19 cellular contexts compared by ENCODE assay signal in the genomic region with DNA sequence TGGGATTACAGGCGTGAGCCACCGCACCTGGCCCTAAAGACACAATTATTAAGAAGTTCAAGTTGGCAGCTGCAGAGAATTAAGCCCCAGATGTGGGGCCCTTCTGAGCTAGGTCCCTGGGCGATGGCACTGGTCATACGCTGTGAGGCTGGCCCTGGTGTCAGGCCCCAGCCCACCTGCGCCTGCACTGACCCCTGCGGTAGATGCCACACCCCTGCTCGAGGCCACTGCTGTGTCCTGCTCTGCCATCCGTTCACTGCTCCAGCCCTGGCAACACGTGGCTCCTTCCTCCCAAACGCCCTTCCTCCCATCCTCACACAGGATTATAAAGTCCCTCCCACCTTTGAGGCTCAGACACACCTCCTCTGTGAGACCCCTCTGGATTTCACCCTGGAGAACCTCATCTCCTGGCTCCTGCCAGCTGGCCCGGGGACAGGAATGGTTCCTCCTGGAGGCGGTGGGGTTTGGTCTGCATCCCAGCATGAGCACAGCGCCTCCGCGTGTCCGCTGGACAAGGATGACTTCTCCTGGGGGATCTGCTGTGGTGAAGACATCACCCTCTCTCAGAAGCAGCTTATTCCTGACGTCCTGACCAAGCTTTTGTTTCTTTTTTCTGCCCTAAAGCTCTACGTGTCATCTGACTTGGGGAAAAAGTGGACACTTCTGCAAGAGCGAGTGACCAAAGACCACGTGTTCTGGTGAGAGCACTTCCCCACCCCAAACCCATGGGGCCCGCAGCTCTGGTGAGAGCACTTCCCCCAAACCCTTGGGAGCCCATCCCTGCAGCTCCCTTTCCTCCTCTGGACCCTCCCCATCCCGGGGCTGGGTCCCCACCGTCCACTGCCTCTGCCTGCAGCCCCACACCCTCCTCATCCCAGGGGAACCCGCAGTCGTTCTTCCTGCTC.
A peak's percentile ranks its signal among the peaks of the same experiment; 100 is the strongest.
DNase-seq lines count a peak whose midpoint lies in the region; ATAC-seq, FAIRE-seq and TF ChIP-seq lines count a peak whose summit lies in the region.
"Had no signal": no experiment of that assay in that cellular context is flagged by ENCODE, and none has a peak within 500 bp of the region (broad histone marks: within the 10 kb centered on the region; RNA-seq: fewer than 3 reads in every experiment).

No MANE protein-coding gene starts in this region.

- TF ChIP-seq CTCF in D721Med (IDR thresholded peaks at IDR 0.05; ENCODE audit: insufficient read depth, missing control alignments) = peak; percentile 2
- TF ChIP-seq CTCF in astrocyte (IDR thresholded peaks at IDR 0.05; ENCODE audit: insufficient read depth, low read depth, low read length) = peak; percentile 17
- TF ChIP-seq CTCF in spleen (IDR thresholded peaks at IDR 0.05 in 8 of 11, conservative IDR thresholded peaks at IDR 0.05 in 3 of 11) = no peak
- TF ChIP-seq CTCF in hepatocyte (IDR thresholded peaks at IDR 0.05; ENCODE audit: poor library complexity) = no peak

- no peak for TF ChIP-seq POLR2A in spleen (IDR thresholded peaks at IDR 0.05)

- H3K79me2 ChIP-seq in astrocyte (ENCODE audit: insufficient read depth, low read length) (no peaks in the 10 kb centered on the region), hepatocyte (no peaks in the 10 kb centered on the region)

- no peaks in the 10 kb centered on the region for H3K36me3 ChIP-seq in astrocyte (ENCODE audit: insufficient read depth, low read length)
- H3K36me3 ChIP-seq in spleen = no peaks in the 10 kb centered on the region
- H3K36me3 ChIP-seq in hepatocyte (replicated peaks; ENCODE audit: insufficient read depth, low read depth) = no peaks in the 10 kb centered on the region
- H3K36me3 ChIP-seq: adrenal gland had no signal

- DNase-seq in D721Med (ENCODE audit: insufficient read length, low spot score) = no peak
- no peak for DNase-seq in astrocyte (ENCODE audit: low read depth)
- DNase-seq in left lobe of liver (ENCODE audit: low spot score) = no peak
- DNase-seq in spleen = peak; percentile 74
- no peak for DNase-seq in hepatocyte (ENCODE audit: low spot score)
- DNase-seq in 8988T = no peak
- DNase-seq: activated CD4-positive, alpha-beta memory T cell treated with anti-CD3 and anti-CD28 coated beads, Interleukin-2, amount 10 ng/mL, durations not matched to agents 7 days and 5 days; cortex of kidney; islet precursor cell; mucosa of descending colon; NCI-H187 treated with DMSO at 0.1 percent for 48 hours; NCI-H524; PC-3 had no signal

- no peaks in the 10 kb centered on the region for H3K36me3 Mint-ChIP-seq in astrocyte (ENCODE audit: low read depth, unreplicated experiment)

- H4K20me1 ChIP-seq in astrocyte (ENCODE audit: insufficient read depth, low read length) (no peaks in the 10 kb centered on the region), hepatocyte (ENCODE audit: insufficient read depth, poor library complexity, severe bottlenecking) (no peaks in the 10 kb centered on the region)

- no peaks in the 10 kb centered on the region for H3K9me2 ChIP-seq in hepatocyte (replicated peaks; ENCODE audit: insufficient read depth)

- no peak for FAIRE-seq in D721Med (lab: Jason Lieb, UNC)
- no peak for FAIRE-seq in astrocyte (lab: Jason Lieb, UNC)

- no peak overlapping the region for H3K27ac Mint-ChIP-seq in astrocyte (ENCODE audit: unreplicated experiment)
- H3K27ac Mint-ChIP-seq: activated T-helper 17 cell treated with anti-CD3 and anti-CD28 coated beads, Interleukin-2, amount 50 U/mL, for 72 hours; stimulated activated naive CD8-positive, alpha-beta T cell treated with anti-CD3 and anti-CD28 coated beads, Interleukin-15, Interleukin-2, amounts not matched to agents 100 ng/mL and 50 ng/mL, for 24 hours had no signal

- H3K4me3 ChIP-seq in astrocyte (ENCODE audit: insufficient read depth, low read depth, low read length) (no peak overlapping the region), spleen (peak overlapping the region in 1 of 8 donors; percentile 1), hepatocyte (no peak overlapping the region)
- H3K4me3 ChIP-seq: adrenal gland, mucosa of descending colon had no signal

- H3K27ac ChIP-seq in astrocyte (ENCODE audit: low read depth, low read length) = no peak overlapping the region
- H3K27ac ChIP-seq in spleen = peak overlapping the region in 2 of 8 donors; percentile 28 to 33
- no peak overlapping the region for H3K27ac ChIP-seq in hepatocyte
- H3K27ac ChIP-seq: HL-60 had no signal

- H3K4me3 Mint-ChIP-seq in astrocyte (ENCODE audit: unreplicated experiment) = no peak overlapping the region
- H3K4me3 Mint-ChIP-seq: activated CD4-positive, alpha-beta memory T cell treated with anti-CD3 and anti-CD28 coated beads, Interleukin-2, amount 10 ng/mL, durations not matched to agents 7 days and 5 days; activated T-helper 17 cell treated with anti-CD3 and anti-CD28 coated beads, Interleukin-2, amount 50 U/mL, for 72 hours; stimulated activated naive CD8-positive, alpha-beta T cell treated with anti-CD3 and anti-CD28 coated beads, Interleukin-15, Interleukin-2, amounts not matched to agents 100 ng/mL and 50 ng/mL, for 24 hours had no signal

- intact Hi-C loops in spleen (cut with DNase I; ENCODE audit: low total_unique reads) = no loop called here

- H3K27me3 ChIP-seq in astrocyte (ENCODE audit: insufficient read depth, low read length) (no peaks in the 10 kb centered on the region), spleen (replicated peaks in 1 of 7) (peaks cover 0 to 64% (median 7%) of the 10 kb centered on the region in 7 donors), hepatocyte (no peaks in the 10 kb centered on the region)

- peaks cover 21% of the 10 kb centered on the region for H3K27me3 Mint-ChIP-seq in astrocyte (ENCODE audit: low read depth, unreplicated experiment)
- H3K27me3 Mint-ChIP-seq: activated T-helper 17 cell treated with anti-CD3 and anti-CD28 coated beads, Interleukin-2, amount 50 U/mL, for 72 hours had no signal

- no peak overlapping the region for H3K4me2 ChIP-seq in astrocyte (ENCODE audit: low read length)
- H3K4me2 ChIP-seq in hepatocyte = no peak overlapping the region

- ATAC-seq in left lobe of liver = peak; percentile 29
- no peak for ATAC-seq in GM18858 (IDR thresholded peaks at IDR 0.05; ENCODE audit: unreplicated experiment)
- ATAC-seq: activated T-helper 17 cell treated with anti-CD3 and anti-CD28 coated beads, Interleukin-2, amount 50 U/mL, for 72 hours; esophagus mucosa; mucosa of descending colon; PC-3 had no signal

- H3K9me3 ChIP-seq in astrocyte (ENCODE audit: insufficient read depth, low read depth, low read length) (no peaks in the 10 kb centered on the region), spleen (no peaks in the 10 kb centered on the region), hepatocyte (ENCODE audit: low read depth) (no peaks in the 10 kb centered on the region)
- H3K9me3 ChIP-seq: adrenal gland, mucosa of descending colon had no signal

- 71 to 80% (median 76%) methylated on average over 24 to 25 of the region's 25 CpGs for WGBS in spleen, 5 donors
- 88% methylated on average over 25 of the region's 25 CpGs for WGBS in hepatocyte (ENCODE audit: low lambda C conversion rate, missing lambda C conversion rate)

- H2AFZ ChIP-seq in astrocyte (ENCODE audit: low read depth, low read length) (no peak overlapping the region), hepatocyte (no peak overlapping the region)

- peaks cover 22% of the 10 kb centered on the region for H3K4me1 Mint-ChIP-seq in astrocyte (ENCODE audit: low read depth, unreplicated experiment)

- no peaks in the 10 kb centered on the region for H3K9me3 Mint-ChIP-seq in astrocyte (ENCODE audit: unreplicated experiment)
- H3K9me3 Mint-ChIP-seq: activated CD4-positive, alpha-beta memory T cell treated with anti-CD3 and anti-CD28 coated beads, Interleukin-2, amount 10 ng/mL, durations not matched to agents 7 days and 5 days; activated T-helper 17 cell treated with anti-CD3 and anti-CD28 coated beads, Interleukin-2, amount 50 U/mL, for 72 hours; stimulated activated naive CD8-positive, alpha-beta T cell treated with anti-CD3 and anti-CD28 coated beads, Interleukin-15, Interleukin-2, amounts not matched to agents 100 ng/mL and 50 ng/mL, for 24 hours had no signal

- H3K9ac ChIP-seq in astrocyte (ENCODE audit: low read length) = no peak overlapping the region

- H3K4me1 ChIP-seq in astrocyte (ENCODE audit: insufficient read depth, low read length) (peaks cover 61% of the 10 kb centered on the region), spleen (peaks cover 7 to 62% (median 26%) of the 10 kb centered on the region in 6 donors), hepatocyte (ENCODE audit: insufficient read depth) (peaks cover 20% of the 10 kb centered on the region)

Comparison
In these comparisons a context has a peak if more than half of its experiments do, and no peak if none do; other contexts are left out.
1. CTCF ChIP-seq: peak in D721Med (single experiment) and astrocyte (single experiment); none in spleen (0 of 11) and hepatocyte (single experiment).